Comparison of ENCODE assay signal across 8 cellular contexts in the genomic region with DNA sequence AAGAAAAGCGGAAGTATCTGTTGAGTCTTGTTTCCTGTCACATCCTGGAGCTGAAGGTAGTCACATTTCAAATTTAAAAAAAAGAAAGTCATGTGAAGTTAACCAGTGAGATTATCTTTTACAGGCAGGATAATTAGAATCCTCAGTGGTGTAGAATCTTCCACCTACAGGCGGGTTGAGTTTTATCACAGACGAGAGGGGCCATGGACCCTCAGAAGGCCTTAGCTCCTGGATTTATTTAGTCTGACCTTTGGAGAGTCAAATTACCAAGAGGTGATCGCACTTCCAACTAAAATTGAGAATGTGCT.
DNase-seq lines count a peak whose midpoint lies in the region; ATAC-seq and TF ChIP-seq lines count a peak whose summit lies in the region.
"Had no signal": no experiment of that assay in that cellular context is flagged by ENCODE, and none has a peak within 500 bp of the region (broad histone marks: within the 10 kb centered on the region; RNA-seq: fewer than 3 reads in every experiment).

No MANE protein-coding gene starts in this region.

- H3K4me1 ChIP-seq in OCI-LY3 (ENCODE audit: low read length), result peaks cover 65% of the 10 kb centered on the region
- peaks cover 7% of the 10 kb centered on the region for H3K4me1 ChIP-seq in endocrine pancreas (ENCODE audit: control insufficient read depth, insufficient read depth, low read length)

- DNase-seq in GM12865 (ENCODE audit: low read depth) (no peak), NCI-H146 (lab: John Stamatoyannopoulos, UW) (no peak)
- DNase-seq: cortex of kidney had no signal

- peak overlapping the region; percentile 69 for H3K4me2 ChIP-seq in OCI-LY3 (ENCODE audit: low read length)

- no peaks in the 10 kb centered on the region for H3K79me2 ChIP-seq in OCI-LY3 (ENCODE audit: low read length)

- H3K27me3 ChIP-seq in OCI-LY3 (ENCODE audit: low read depth, low read length) (no peaks in the 10 kb centered on the region), endocrine pancreas (ENCODE audit: control insufficient read depth, insufficient read depth, low read length) (no peaks in the 10 kb centered on the region)

- peak overlapping the region; percentile 68 for H3K4me3 ChIP-seq in GM12865 (ENCODE audit: low read depth, low read length)
- H3K4me3 ChIP-seq in OCI-LY3 (ENCODE audit: low read length), result 0 out of 2 replicates have a peak overlapping the region, but pooled peaks have one; percentile 31
- peak overlapping the region; percentile 86 for H3K4me3 ChIP-seq in endocrine pancreas (ENCODE audit: control insufficient read depth, insufficient read depth, low read length)
- peak overlapping the region in 2 of 7 experiments; percentile 20 to 22 for H3K4me3 ChIP-seq in skin epidermis

- H3K9me3 ChIP-seq in OCI-LY3 (ENCODE audit: insufficient read depth, low read length) (no peaks in the 10 kb centered on the region), endocrine pancreas (ENCODE audit: control insufficient read depth, low read length) (no peaks in the 10 kb centered on the region)

- H3K9ac ChIP-seq in OCI-LY3 (ENCODE audit: low read length) (peak overlapping the region; percentile 70), endocrine pancreas (ENCODE audit: control insufficient read depth, insufficient read depth, low read length) (no peak overlapping the region)

- no peak overlapping the region for H2AFZ ChIP-seq in OCI-LY3 (ENCODE audit: low read depth, low read length)

- H4K20me1 ChIP-seq in OCI-LY3 (ENCODE audit: insufficient read depth, low read length), result no peaks in the 10 kb centered on the region

- H3K36me3 ChIP-seq in OCI-LY3 (replicated peaks; ENCODE audit: low read depth, low read length), result no peaks in the 10 kb centered on the region
- H3K36me3 ChIP-seq in endocrine pancreas (ENCODE audit: control insufficient read depth, insufficient read depth, low read length), result no peaks in the 10 kb centered on the region

- peak overlapping the region; percentile 98 for H3K27ac ChIP-seq in OCI-LY3 (ENCODE audit: low read length)
- H3K27ac ChIP-seq in skin epidermis, result peak overlapping the region in 11 of 21 experiments; percentile 58 to 93 (median 78)

- TF ChIP-seq CTCF in GM12865 (IDR thresholded peaks at IDR 0.05; ENCODE audit: insufficient read depth, low read depth, low read length, missing control alignments) (no peak), OCI-LY3 (IDR thresholded peaks at IDR 0.05; ENCODE audit: low read depth, low read length) (no peak)

- ATAC-seq in HG02870 (IDR thresholded peaks at IDR 0.05; ENCODE audit: unreplicated experiment) (no peak), GM21381 (IDR thresholded peaks at IDR 0.05; ENCODE audit: unreplicated experiment) (no peak)
